ENCODE assay signal across 21 cellular contexts in genomic region chr5:100683881-100684280, GRCh38.
"Had no signal": no experiment of that assay in that cellular context is flagged by ENCODE, and none has a peak within 500 bp of the region (broad histone marks: within the 10 kb centered on the region; RNA-seq: fewer than 3 reads in every experiment).

No MANE protein-coding gene starts in this region.

- H3K4me3 ChIP-seq: colonic mucosa, lower lobe of right lung, ovary, psoas muscle, suprapubic skin, transverse colon, upper lobe of right lung, uterus had no signal

- H3K4me1 Mint-ChIP-seq: natural killer cell; stimulated activated naive B cell treated with anti-CD40 and anti-IgM and Interleukin-4, amounts not matched to agents 10 μg/mL and 1 μg/mL and 100 μg/mL, for 72 hours had no signal

- H3K36me3 ChIP-seq: colonic mucosa, lower lobe of right lung, ovary, suprapubic skin, transverse colon, upper lobe of right lung, uterus had no signal

- DNase-seq: colonic mucosa; effector CD8-positive, alpha-beta T cell; head of caudate nucleus; left ventricle myocardium superior; lower lobe of right lung; natural killer cell; occipital lobe; ovary; posterior cingulate gyrus; psoas muscle; small intestine; stimulated activated CD4-positive, alpha-beta T cell treated with anti-CD3 and anti-CD28 coated beads, Interleukin-15, amount 100 ng/mL, for 24 hours; stimulated activated CD4-positive, alpha-beta T cell treated with anti-CD3 and anti-CD28 coated beads, Interleukin-2, amount 100 ng/mL, for 48 hours; stimulated activated naive B cell treated with anti-CD40 and anti-IgM and Interleukin-4, amounts not matched to agents 10 μg/mL and 1 μg/mL and 100 μg/mL, for 72 hours; transverse colon; upper lobe of right lung; uterus had no signal

- H3K9me3 ChIP-seq: colonic mucosa, ovary, psoas muscle had no signal

- ATAC-seq: left ventricle myocardium superior; lower lobe of right lung; natural killer cell; psoas muscle; right cardiac atrium; stimulated activated naive B cell treated with anti-CD40 and anti-IgM and Interleukin-4, amounts not matched to agents 10 μg/mL and 1 μg/mL and 100 μg/mL, for 72 hours; upper lobe of right lung had no signal

- H3K27ac ChIP-seq: colonic mucosa, lower lobe of right lung, ovary, psoas muscle, suprapubic skin, transverse colon, upper lobe of right lung, uterus had no signal

- H3K27me3 ChIP-seq: colonic mucosa, ovary, suprapubic skin, transverse colon, upper lobe of right lung, uterus had no signal

- H3K4me3 Mint-ChIP-seq: dendritic cell treated with granulocyte-macrophage colony-stimulating factor and Interleukin-4, amounts not matched to agents 40 ng/mL and 50 ng/mL, for 4 days; natural killer cell; stimulated activated naive B cell treated with anti-CD40 and anti-IgM and Interleukin-4, amounts not matched to agents 10 μg/mL and 1 μg/mL and 100 μg/mL, for 72 hours; stimulated activated naive CD8-positive, alpha-beta T cell treated with anti-CD3 and anti-CD28 coated beads, Interleukin-15, Interleukin-2, amounts not matched to agents 100 ng/mL and 50 ng/mL, for 24 hours had no signal

- H3K27ac Mint-ChIP-seq: dendritic cell treated with granulocyte-macrophage colony-stimulating factor and Interleukin-4, amounts not matched to agents 40 ng/mL and 50 ng/mL, for 4 days; natural killer cell; stimulated activated naive B cell treated with anti-CD40 and anti-IgM and Interleukin-4, amounts not matched to agents 10 μg/mL and 1 μg/mL and 100 μg/mL, for 72 hours; stimulated activated naive CD8-positive, alpha-beta T cell treated with anti-CD3 and anti-CD28 coated beads, Interleukin-15, Interleukin-2, amounts not matched to agents 100 ng/mL and 50 ng/mL, for 24 hours had no signal

- H3K4me1 ChIP-seq: colonic mucosa, lower lobe of right lung, psoas muscle, suprapubic skin, transverse colon, upper lobe of right lung, uterus had no signal

- H3K27me3 Mint-ChIP-seq: dendritic cell treated with granulocyte-macrophage colony-stimulating factor and Interleukin-4, amounts not matched to agents 40 ng/mL and 50 ng/mL, for 4 days; stimulated activated naive B cell treated with anti-CD40 and anti-IgM and Interleukin-4, amounts not matched to agents 10 μg/mL and 1 μg/mL and 100 μg/mL, for 72 hours; stimulated activated naive CD8-positive, alpha-beta T cell treated with anti-CD3 and anti-CD28 coated beads, Interleukin-15, Interleukin-2, amounts not matched to agents 100 ng/mL and 50 ng/mL, for 24 hours had no signal
